Comparison of ENCODE assay signal across 18 cellular contexts in genomic region chr2:11330457-11331142, GRCh38. TPM values are rescaled to one million over a fixed set of nuclear protein-coding genes. Genes with fewer than 3 reads are reported as not detected.
DNase-seq lines count a peak whose midpoint lies in the region; ATAC-seq and TF ChIP-seq lines count a peak whose summit lies in the region.
"Had no signal": no experiment of that assay in that cellular context is flagged by ENCODE, and none has a peak within 500 bp of the region (broad histone marks: within the 10 kb centered on the region; RNA-seq: fewer than 3 reads in every experiment).

No MANE protein-coding gene starts in this region.

- TF ChIP-seq EP300 in transverse colon (IDR thresholded peaks at IDR 0.05; ENCODE audit: low read depth): no peak

- H3K27me3 ChIP-seq in mammary epithelial cell (ENCODE audit: insufficient read depth, low read length): no peaks in the 10 kb centered on the region
- H3K27me3 ChIP-seq in transverse colon: no peaks in the 10 kb centered on the region
- no peaks in the 10 kb centered on the region for H3K27me3 ChIP-seq in CD4-positive, alpha-beta memory T cell (ENCODE audit: insufficient read depth, low read length)
- H3K27me3 ChIP-seq: ovary, SJCRH30 had no signal

- POLR2A ChIA-PET in MCF 10A (lab: Yijun Ruan, JAX): interaction anchor here (0.8 to 1.6 kb wide), 5 partner anchors 12 to 15 kb away, joined by 3 to 9 read pairs (median 6); partner anchors contain the start of gene ROCK2
- POLR2A ChIA-PET in CD4-positive, alpha-beta memory T cell (lab: Charles Lee; ENCODE audit: partially characterized antibody): no interaction called here

- no peaks in the 10 kb centered on the region for H3K27me3 Mint-ChIP-seq in MCF 10A (ENCODE audit: insufficient read depth, unreplicated experiment)
- H3K27me3 Mint-ChIP-seq in activated CD8-positive, alpha-beta memory T cell treated with anti-CD3 and anti-CD28 coated beads, Interleukin-2, amount 10 ng/mL, durations not matched to agents 7 days and 5 days: no peaks in the 10 kb centered on the region
- no peaks in the 10 kb centered on the region for H3K27me3 Mint-ChIP-seq in CD4-positive, alpha-beta memory T cell
- H3K27me3 Mint-ChIP-seq: activated CD8-positive, alpha-beta T cell treated with anti-CD3 and anti-CD28 coated beads for 36 hours had no signal

- no peak for TF ChIP-seq CTCF in mammary epithelial cell (conservative IDR thresholded peaks at IDR 0.05 in 1 of 2, IDR thresholded peaks at IDR 0.05 in 1 of 2; ENCODE audit: extremely low read depth in 1 of 2, insufficient read depth in 1 of 2, low read depth in 1 of 2, low read length in 2 of 2)
- no peak for TF ChIP-seq CTCF in MCF 10A (IDR thresholded peaks at IDR 0.05; ENCODE audit: unreplicated experiment)
- no peak for TF ChIP-seq CTCF in fibroblast of villous mesenchyme (IDR thresholded peaks at IDR 0.05; ENCODE audit: insufficient read depth, low read depth, low read length)
- no peak for TF ChIP-seq CTCF in transverse colon (IDR thresholded peaks at IDR 0.05)

- H2AFZ ChIP-seq in mammary epithelial cell (ENCODE audit: low read depth, low read length): no peak overlapping the region

- no peaks in the 10 kb centered on the region for H4K20me1 ChIP-seq in mammary epithelial cell (ENCODE audit: insufficient read depth, low read length)

- H3K9me3 ChIP-seq in mammary epithelial cell (replicated peaks; ENCODE audit: insufficient read depth, low read length) (no peaks in the 10 kb centered on the region), transverse colon (peaks cover 0 to 6% of the 10 kb centered on the region in 2 donors)
- no peaks in the 10 kb centered on the region for H3K9me3 ChIP-seq in CD4-positive, alpha-beta memory T cell (ENCODE audit: control insufficient read depth in 1 of 2, low read length in 2 of 2)
- H3K9me3 ChIP-seq: ovary had no signal

- H3K36me3 ChIP-seq in mammary epithelial cell (ENCODE audit: insufficient read depth, low read length): no peaks in the 10 kb centered on the region
- H3K36me3 ChIP-seq in transverse colon: no peaks in the 10 kb centered on the region
- no peaks in the 10 kb centered on the region for H3K36me3 ChIP-seq in CD4-positive, alpha-beta memory T cell (ENCODE audit: insufficient read depth, low read length)
- H3K36me3 ChIP-seq: ovary, SJCRH30 had no signal

- no peak overlapping the region for H3K27ac Mint-ChIP-seq in MCF 10A (ENCODE audit: low read depth, unreplicated experiment)
- no peak overlapping the region for H3K27ac Mint-ChIP-seq in activated CD8-positive, alpha-beta memory T cell treated with anti-CD3 and anti-CD28 coated beads, Interleukin-2, amount 10 ng/mL, durations not matched to agents 7 days and 5 days
- no peak overlapping the region for H3K27ac Mint-ChIP-seq in CD4-positive, alpha-beta memory T cell
- H3K27ac Mint-ChIP-seq: activated CD8-positive, alpha-beta T cell treated with anti-CD3 and anti-CD28 coated beads for 36 hours had no signal

- WGBS in mammary epithelial cell (ENCODE audit: low coverage, missing lambda C conversion rate): 44% methylated on average over 4 of the region's 4 CpGs
- WGBS in transverse colon (ENCODE audit: low coverage in 1 of 2), 2 donors: 27 to 33% methylated on average over 3 to 4 of the region's 4 CpGs

- H3K9me3 Mint-ChIP-seq in MCF 10A (ENCODE audit: unreplicated experiment): no peaks in the 10 kb centered on the region
- peaks cover 4% of the 10 kb centered on the region for H3K9me3 Mint-ChIP-seq in activated CD8-positive, alpha-beta memory T cell treated with anti-CD3 and anti-CD28 coated beads, Interleukin-2, amount 10 ng/mL, durations not matched to agents 7 days and 5 days (ENCODE audit: low read depth)
- H3K9me3 Mint-ChIP-seq in CD4-positive, alpha-beta memory T cell: peaks cover 0 to 4% (median 0%) of the 10 kb centered on the region in 8 donors

- dilution Hi-C loops in mammary epithelial cell (cut with HindIII; ENCODE audit: low sequenced_read_pairs): no loop called here

- no peaks in the 10 kb centered on the region for H3K36me3 Mint-ChIP-seq in MCF 10A (ENCODE audit: insufficient read depth, unreplicated experiment)
- peaks cover 4% of the 10 kb centered on the region for H3K36me3 Mint-ChIP-seq in activated CD8-positive, alpha-beta memory T cell treated with anti-CD3 and anti-CD28 coated beads, Interleukin-2, amount 10 ng/mL, durations not matched to agents 7 days and 5 days
- H3K36me3 Mint-ChIP-seq in CD4-positive, alpha-beta memory T cell: peaks cover 0 to 4% of the 10 kb centered on the region in 2 donors

- no peak for TF ChIP-seq POLR2A in transverse colon (IDR thresholded peaks at IDR 0.05)

- H3K4me1 Mint-ChIP-seq in MCF 10A (ENCODE audit: insufficient read depth, unreplicated experiment): peaks cover 9% of the 10 kb centered on the region
- H3K4me1 Mint-ChIP-seq in activated CD8-positive, alpha-beta memory T cell treated with anti-CD3 and anti-CD28 coated beads, Interleukin-2, amount 10 ng/mL, durations not matched to agents 7 days and 5 days: no peaks in the 10 kb centered on the region
- H3K4me1 Mint-ChIP-seq in CD4-positive, alpha-beta memory T cell: peaks cover 9 to 24% (median 21%) of the 10 kb centered on the region in 4 donors

- ATAC-seq in SK-N-SH treated with all-trans-retinoic acid at 6 μM for 48 hours (peak; percentile 61), GM19455 (IDR thresholded peaks at IDR 0.05; ENCODE audit: unreplicated experiment) (no peak)
- no peak for ATAC-seq in activated CD8-positive, alpha-beta memory T cell treated with anti-CD3 and anti-CD28 coated beads, Interleukin-2, amount 10 ng/mL, durations not matched to agents 7 days and 5 days
- ATAC-seq: activated CD8-positive, alpha-beta T cell treated with anti-CD3 and anti-CD28 coated beads for 36 hours had no signal

- H3K4me1 ChIP-seq in mammary epithelial cell (ENCODE audit: insufficient read depth, low read length): peaks cover 6% of the 10 kb centered on the region
- peaks cover 3 to 41% (median 5%) of the 10 kb centered on the region in 4 donors for H3K4me1 ChIP-seq in transverse colon
- peaks cover 8% of the 10 kb centered on the region for H3K4me1 ChIP-seq in CD4-positive, alpha-beta memory T cell (ENCODE audit: insufficient read depth, low read length)

- no peak overlapping the region for H3K9ac ChIP-seq in mammary epithelial cell (ENCODE audit: insufficient read depth, low read length)

- no peak overlapping the region for H3K4me3 Mint-ChIP-seq in MCF 10A (ENCODE audit: unreplicated experiment)
- no peak overlapping the region for H3K4me3 Mint-ChIP-seq in activated CD8-positive, alpha-beta memory T cell treated with anti-CD3 and anti-CD28 coated beads, Interleukin-2, amount 10 ng/mL, durations not matched to agents 7 days and 5 days
- no peak overlapping the region for H3K4me3 Mint-ChIP-seq in CD4-positive, alpha-beta memory T cell
- H3K4me3 Mint-ChIP-seq: activated CD8-positive, alpha-beta T cell treated with anti-CD3 and anti-CD28 coated beads for 36 hours had no signal

- H3K4me3 ChIP-seq in mammary epithelial cell (replicated peaks in 1 of 3; ENCODE audit: insufficient read depth in 1 of 3, low read depth in 2 of 3, low read length in 3 of 3) (no peak overlapping the region), fibroblast of villous mesenchyme (ENCODE audit: low read depth, low read length) (peak overlapping the region; percentile 25), transverse colon (no peak overlapping the region)
- no peak overlapping the region for H3K4me3 ChIP-seq in CD4-positive, alpha-beta memory T cell (ENCODE audit: low read length in 2 of 2)
- H3K4me3 ChIP-seq: ovary, SJCRH30 had no signal

- no peak overlapping the region for H3K27ac ChIP-seq in mammary epithelial cell (ENCODE audit: insufficient read depth, low read depth, low read length)
- peak overlapping the region in 3 of 4 donors; percentile 10 to 54 (median 29) for H3K27ac ChIP-seq in transverse colon
- no peak overlapping the region for H3K27ac ChIP-seq in CD4-positive, alpha-beta memory T cell (ENCODE audit: low read depth, low read length)
- H3K27ac ChIP-seq: ovary, SJCRH30 had no signal

- intact Hi-C loops in mammary epithelial cell (cut with micrococcal nuclease): no loop called here
- intact Hi-C loops in MCF 10A (cut with micrococcal nuclease): no loop called here
- intact Hi-C loops in transverse colon (cut with DNase I; ENCODE audit: low total_unique reads): no loop called here
- intact Hi-C loops in CD4-positive, alpha-beta memory T cell (cut with micrococcal nuclease): no loop called here

- DNase-seq in mammary epithelial cell (no peak), MCF 10A (ENCODE audit: unreplicated experiment) (no peak), fibroblast of villous mesenchyme (ENCODE audit: low read depth) (peak; percentile 23), transverse colon (no peak)
- no peak for DNase-seq in activated CD8-positive, alpha-beta memory T cell treated with anti-CD3 and anti-CD28 coated beads, Interleukin-2, amount 10 ng/mL, durations not matched to agents 7 days and 5 days
- no peak for DNase-seq in CD4-positive, alpha-beta memory T cell
- DNase-seq: 8988T; activated CD8-positive, alpha-beta T cell treated with anti-CD3 and anti-CD28 coated beads for 36 hours; activated effector memory CD4-positive, alpha-beta T cell treated with Interleukin-2 at 50 U/mL for 16 hours; foreskin melanocyte; NCI-H1048; NCI-H2171 treated with DMSO at 0.1 percent for 48 hours; NK-92 treated with Interleukin-12 subunit alpha and Interleukin-12 subunit beta, amount 100 ng/mL, for 24 hours; ovary; SJCRH30; stimulated activated CD4-positive, alpha-beta T cell treated with anti-CD3 and anti-CD28 coated beads, Interleukin-15, amount 100 ng/mL, for 24 hours had no signal

- H3K4me2 ChIP-seq in mammary epithelial cell (ENCODE audit: insufficient read depth, low read depth, low read length): peak overlapping the region; percentile 30

- peaks cover 96% of the 10 kb centered on the region for H3K79me2 ChIP-seq in mammary epithelial cell (ENCODE audit: insufficient read depth, low read length)

- CTCF ChIA-PET in mammary epithelial cell (lab: Charles Lee; ENCODE audit: low non-redundant PET) (no interaction called here), MCF 10A (lab: Yijun Ruan, JAX) (no interaction called here)
- CTCF ChIA-PET in activated CD8-positive, alpha-beta memory T cell treated with anti-CD3 and anti-CD28 coated beads, Interleukin-2, amount 10 ng/mL, durations not matched to agents 7 days and 5 days (lab: Charles Lee): no interaction called here
- CTCF ChIA-PET in CD4-positive, alpha-beta memory T cell (lab: Charles Lee; ENCODE audit: partially characterized antibody): interaction anchor here (1.0 kb wide), 1 partner anchor 15 kb away, joined by 3 read pairs; no protein-coding TSS in a partner anchor

- in situ Hi-C loops in mammary epithelial cell (cut with MboI; ENCODE audit: low sequenced_read_pairs in 2 of 2): no loop called here
- in situ Hi-C loops in transverse colon (cut with MboI; ENCODE audit: low pct_ligation_motif_present in 1 of 4, low pct_unique_long_range_greater_than_20kb in 1 of 4, low sequenced_read_pairs in 3 of 4): no loop called here

- BruUV-seq in mammary epithelial cell (replicated peaks; lab: Mats Ljungman, UMichigan): no TSS peak
- no TSS peak for BruUV-seq in MCF 10A (replicated peaks; lab: Mats Ljungman, UMichigan)

RNA-seq across cellular contexts. Expression of gene ROCK2, which starts 13.8 kb away (rescaled TPM):
- total RNA-seq in mammary epithelial cell (10 to 100 TPM; 38.6 to 44.0 TPM), MCF 10A (2022) (40.0 and 40.7 TPM in 2 replicates), fibroblast of villous mesenchyme (45.1 and 54.0 TPM in 2 replicates), transverse colon (10 to 100 TPM; 53.9 to 93.0 (median 74.7) TPM)
- 5.8 TPM for polyA plus RNA-seq in mammary epithelial cell
- polyA minus RNA-seq in mammary epithelial cell: 15.2 TPM
- 10 to 100 TPM; 19.4 to 22.3 TPM for total RNA-seq in activated CD8-positive, alpha-beta memory T cell treated with anti-CD3 and anti-CD28 coated beads, Interleukin-2, amount 10 ng/mL, durations not matched to agents 7 days and 5 days
- 10 to 100 TPM; 24.3 to 26.7 TPM for total RNA-seq in CD4-positive, alpha-beta memory T cell
- polyA plus RNA-seq in CD4-positive, alpha-beta memory T cell: 10 to 100 TPM in 1 of 2 donors, 1 to 10 TPM in 1; 4.0 to 18.8 TPM

Comparison
In these comparisons a context has a peak if more than half of its experiments do, and no peak if none do; other contexts are left out.
1. H3K27ac ChIP-seq: peak in transverse colon (3 of 4); none in mammary epithelial cell (single experiment) and CD4-positive, alpha-beta memory T cell (single experiment).